Comparison of ENCODE assay signal across 9 cellular contexts in the genomic region with DNA sequence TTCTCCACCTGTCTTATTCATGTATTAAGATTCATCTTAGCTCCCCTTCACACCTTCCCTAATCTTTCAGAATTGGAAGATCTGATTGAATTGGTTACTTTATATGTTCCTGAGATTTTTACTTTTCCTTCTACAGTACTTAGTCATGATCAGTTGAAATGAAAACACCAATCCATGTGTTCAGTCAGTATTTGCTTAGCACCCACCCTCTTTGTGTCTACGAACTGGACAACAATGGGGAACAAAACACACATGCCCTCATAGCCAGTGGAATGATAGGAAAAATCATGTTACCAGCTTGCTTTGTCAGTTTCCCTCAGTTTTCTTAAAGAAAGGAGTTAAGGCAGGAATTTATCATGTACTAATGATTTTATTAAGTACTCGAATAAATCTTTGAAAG. TPM values are rescaled to one million over a fixed set of nuclear protein-coding genes. Genes with fewer than 3 reads are reported as not detected.
DNase-seq lines count a peak whose midpoint lies in the region; ATAC-seq and TF ChIP-seq lines count a peak whose summit lies in the region.
"Had no signal": no experiment of that assay in that cellular context is flagged by ENCODE, and none has a peak within 500 bp of the region (broad histone marks: within the 10 kb centered on the region; RNA-seq: fewer than 3 reads in every experiment).

No MANE protein-coding gene starts in this region.

- H3K27me3 Mint-ChIP-seq in T-helper 1 cell treated with Interleukin-12 subunit alpha and Interleukin-12 subunit beta and Interleukin-4 antibody, amounts not matched to agents 30 μg/mL and 1 μg/mL, for 36 hours (ENCODE audit: low read depth) = no peaks in the 10 kb centered on the region
- H3K27me3 Mint-ChIP-seq in central memory CD8-positive, alpha-beta T cell = no peaks in the 10 kb centered on the region
- H3K27me3 Mint-ChIP-seq in neural crest cell (ENCODE audit: low read depth) = no peaks in the 10 kb centered on the region

- intact Hi-C loops in mucosa of descending colon (cut with DNase I, micrococcal nuclease) = no loop called here

- H3K9ac ChIP-seq in NT2/D1 (ENCODE audit: insufficient read length, low read depth) = no peak overlapping the region

- H3K4me1 ChIP-seq in NT2/D1 (ENCODE audit: insufficient read depth, insufficient read length) (no peaks in the 10 kb centered on the region), mucosa of descending colon (ENCODE audit: low read depth) (peaks cover 18% of the 10 kb centered on the region)

- H3K4me3 ChIP-seq in NT2/D1 (ENCODE audit: insufficient read length, low read depth) = peak overlapping the region; percentile 86
- H3K4me3 ChIP-seq in mucosa of descending colon = no peak overlapping the region

- H3K36me3 ChIP-seq in NT2/D1 (ENCODE audit: insufficient read depth, insufficient read length, low read length) (peaks cover 47% of the 10 kb centered on the region), mucosa of descending colon (ENCODE audit: low read depth) (no peaks in the 10 kb centered on the region)

- H3K4me3 Mint-ChIP-seq in T-helper 1 cell treated with Interleukin-12 subunit alpha and Interleukin-12 subunit beta and Interleukin-4 antibody, amounts not matched to agents 30 μg/mL and 1 μg/mL, for 36 hours = peak overlapping the region; percentile 98
- H3K4me3 Mint-ChIP-seq in central memory CD8-positive, alpha-beta T cell = peak overlapping the region; percentile 98
- H3K4me3 Mint-ChIP-seq in neural crest cell = peak overlapping the region; percentile 100

- H3K9me3 ChIP-seq in NT2/D1 (ENCODE audit: insufficient read depth, low read length) (no peaks in the 10 kb centered on the region), mucosa of descending colon (no peaks in the 10 kb centered on the region)

- TF ChIP-seq CTCF in neural crest cell (conservative IDR thresholded peaks at IDR 0.05) = no peak
- TF ChIP-seq CTCF in mucosa of descending colon (IDR thresholded peaks at IDR 0.05) = no peak

- H3K9me3 Mint-ChIP-seq in T-helper 1 cell treated with Interleukin-12 subunit alpha and Interleukin-12 subunit beta and Interleukin-4 antibody, amounts not matched to agents 30 μg/mL and 1 μg/mL, for 36 hours = no peaks in the 10 kb centered on the region
- H3K9me3 Mint-ChIP-seq in central memory CD8-positive, alpha-beta T cell = no peaks in the 10 kb centered on the region
- H3K9me3 Mint-ChIP-seq in neural crest cell = no peaks in the 10 kb centered on the region

- peak overlapping the region; percentile 100 for H3K27ac Mint-ChIP-seq in T-helper 1 cell treated with Interleukin-12 subunit alpha and Interleukin-12 subunit beta and Interleukin-4 antibody, amounts not matched to agents 30 μg/mL and 1 μg/mL, for 36 hours
- peak overlapping the region; percentile 100 for H3K27ac Mint-ChIP-seq in central memory CD8-positive, alpha-beta T cell (ENCODE audit: low read depth)
- peak overlapping the region; percentile 91 for H3K27ac Mint-ChIP-seq in neural crest cell (ENCODE audit: unreplicated experiment)

- DNase-seq in T-helper 1 cell (no peak), NT2/D1 (ENCODE audit: low read depth, low spot score) (no peak), neural crest cell (ENCODE audit: low read depth, low spot score) (no peak), DMS153 treated with DMSO at 0.1 percent for 48 hours (lab: John Stamatoyannopoulos, UW; ENCODE audit: unreplicated experiment) (no peak), mucosa of descending colon (no peak), NCI-H524 treated with DMSO at 0.1 percent for 48 hours (lab: John Stamatoyannopoulos, UW) (no peak)
- no peak for DNase-seq in central memory CD8-positive, alpha-beta T cell (ENCODE audit: low spot score in 2 of 2)
- DNase-seq: NCI-H1694 treated with DMSO at 0.1 percent for 48 hours had no signal

- H3K36me3 Mint-ChIP-seq in T-helper 1 cell treated with Interleukin-12 subunit alpha and Interleukin-12 subunit beta and Interleukin-4 antibody, amounts not matched to agents 30 μg/mL and 1 μg/mL, for 36 hours (ENCODE audit: low read depth) = peaks cover 39% of the 10 kb centered on the region
- H3K36me3 Mint-ChIP-seq in central memory CD8-positive, alpha-beta T cell (ENCODE audit: insufficient read depth) = peaks cover 57% of the 10 kb centered on the region
- H3K36me3 Mint-ChIP-seq in neural crest cell (ENCODE audit: low read depth) = peaks cover 15% of the 10 kb centered on the region

- ATAC-seq in central memory CD8-positive, alpha-beta T cell (replicated peaks; ENCODE audit: extremely low read depth, poor library complexity, severe bottlenecking) = no peak
- ATAC-seq in mucosa of descending colon = no peak

- peaks cover 27% of the 10 kb centered on the region for H3K4me1 Mint-ChIP-seq in T-helper 1 cell treated with Interleukin-12 subunit alpha and Interleukin-12 subunit beta and Interleukin-4 antibody, amounts not matched to agents 30 μg/mL and 1 μg/mL, for 36 hours (ENCODE audit: low read depth)
- H3K4me1 Mint-ChIP-seq in central memory CD8-positive, alpha-beta T cell = peaks cover 42% of the 10 kb centered on the region
- H3K4me1 Mint-ChIP-seq in neural crest cell = peaks cover 47% of the 10 kb centered on the region

- no peaks in the 10 kb centered on the region for H3K27me3 ChIP-seq in NT2/D1 (ENCODE audit: insufficient read depth, insufficient read length)

RNA-seq across cellular contexts. Expression of gene MASTL, which starts 2.0 kb away (rescaled TPM):
- 35.0 and 37.0 TPM in 2 replicates for total RNA-seq in neural crest cell
- total RNA-seq in mucosa of descending colon = 10 to 100 TPM in 1 of 3 donors, 1 to 10 TPM in 2; 5.9 to 10.3 (median 5.9) TPM

RNA-seq across cellular contexts. Expression of gene YME1L1, which starts 3.0 kb away (rescaled TPM):
- total RNA-seq in neural crest cell (117 and 123 TPM in 2 replicates), mucosa of descending colon (100 to 1,000 TPM in 1 of 3 donors, 10 to 100 TPM in 2; 83.4 to 100 (median 88.0) TPM)

RNA-seq across cellular contexts. Expression of gene ANKRD26, which starts 56.9 kb away (rescaled TPM):
- 17.5 and 17.8 TPM in 2 replicates for total RNA-seq in neural crest cell
- total RNA-seq in mucosa of descending colon = 10 to 100 TPM in 2 of 3 donors, 1 to 10 TPM in 1; 7.0 to 11.8 (median 10.8) TPM
